ENCODE assay signal across 16 cellular contexts in the genomic region with DNA sequence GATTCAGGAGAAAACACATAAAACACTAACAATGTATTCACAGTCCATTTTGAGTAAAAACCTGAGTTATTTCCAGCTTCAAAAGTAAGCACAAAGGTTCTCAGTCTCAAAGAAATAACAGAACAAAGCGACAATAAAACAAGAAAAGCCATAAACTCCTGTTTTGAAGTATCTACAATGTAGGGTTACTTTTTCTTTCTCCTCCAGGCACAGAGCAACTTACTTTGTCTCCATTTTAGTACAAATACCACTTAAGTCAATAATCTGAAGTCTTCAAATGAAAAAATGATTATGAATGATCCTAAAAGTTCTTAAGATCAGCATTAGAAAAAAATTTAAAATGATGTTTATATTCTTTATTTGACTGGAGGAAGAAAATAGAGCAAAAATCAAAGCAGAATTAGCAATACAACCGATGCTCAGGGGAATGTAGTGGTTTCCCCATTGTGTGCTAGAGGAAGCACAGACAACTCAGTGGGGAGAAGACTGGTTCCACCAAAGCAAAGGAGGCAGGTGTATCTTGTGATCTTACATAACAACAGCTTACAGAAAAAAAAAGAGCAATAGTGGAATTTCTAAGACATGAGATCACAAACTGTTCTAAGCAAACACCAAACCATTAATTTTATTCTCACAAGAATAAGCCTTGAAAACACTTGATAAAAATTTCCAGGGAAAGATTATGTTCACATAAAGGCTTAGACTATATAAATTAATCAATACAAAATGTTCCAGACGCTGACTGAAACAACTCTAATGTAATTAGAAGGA. TPM values are rescaled to one million over a fixed set of nuclear protein-coding genes. Genes with fewer than 3 reads are reported as not detected.
"Had no signal": no experiment of that assay in that cellular context is flagged by ENCODE, and none has a peak within 500 bp of the region (broad histone marks: within the 10 kb centered on the region; RNA-seq: fewer than 3 reads in every experiment).

No MANE protein-coding gene starts in this region.

- H3K27me3 ChIP-seq: right atrium auricular region, tibial nerve, vagina had no signal

- H3K4me3 ChIP-seq: lung, mucosa of descending colon, right atrium auricular region, tibial nerve, vagina had no signal

- DNase-seq: activated CD4-positive, alpha-beta T cell treated with anti-CD3 and anti-CD28 coated beads for 1 hour; activated CD4-positive, alpha-beta T cell treated with anti-CD3 and anti-CD28 coated beads, Interleukin-2, amount 50 U/mL, for 48 hours; activated effector memory CD4-positive, alpha-beta T cell treated with Interleukin-2 at 50 U/mL for 16 hours; activated T-cell treated with anti-CD3 and anti-CD28 coated beads, Interleukin-2, amount 50 U/mL, for 4 hours; amniotic stem cell; hippocampal formation; mucosa of descending colon; naive thymus-derived CD4-positive, alpha-beta T cell; nucleus accumbens; stimulated activated CD4-positive, alpha-beta T cell treated with anti-CD3 and anti-CD28 coated beads, Interleukin-2, amount 100 ng/mL, for 48 hours; T-cell had no signal

- H3K27ac ChIP-seq: right atrium auricular region, vagina had no signal

- ATAC-seq: activated T-cell treated with anti-CD3 and anti-CD28 coated beads, Interleukin-2, amount 50 U/mL, for 4 hours; mucosa of descending colon; naive thymus-derived CD4-positive, alpha-beta T cell; stimulated activated memory B cell treated with anti-CD40 and anti-IgM and Interleukin-4, amounts not matched to agents 10 μg/mL and 1 μg/mL and 100 μg/mL, for 72 hours; T-cell had no signal

- H3K4me1 ChIP-seq: right atrium auricular region, vagina had no signal

- H3K9me3 ChIP-seq: mucosa of descending colon, right atrium auricular region, tibial nerve, vagina had no signal

- H3K36me3 ChIP-seq: right atrium auricular region, tibial nerve, vagina had no signal

RNA-seq across cellular contexts. Expression of a gene that starts 35.1 kb away (rescaled TPM):
- total RNA-seq: activated T-cell treated with anti-CD3 and anti-CD28 coated beads, Interleukin-2, amount 50 U/mL, for 4 hours; naive thymus-derived CD4-positive, alpha-beta T cell; T-cell had no signal
